In the genomic region with DNA sequence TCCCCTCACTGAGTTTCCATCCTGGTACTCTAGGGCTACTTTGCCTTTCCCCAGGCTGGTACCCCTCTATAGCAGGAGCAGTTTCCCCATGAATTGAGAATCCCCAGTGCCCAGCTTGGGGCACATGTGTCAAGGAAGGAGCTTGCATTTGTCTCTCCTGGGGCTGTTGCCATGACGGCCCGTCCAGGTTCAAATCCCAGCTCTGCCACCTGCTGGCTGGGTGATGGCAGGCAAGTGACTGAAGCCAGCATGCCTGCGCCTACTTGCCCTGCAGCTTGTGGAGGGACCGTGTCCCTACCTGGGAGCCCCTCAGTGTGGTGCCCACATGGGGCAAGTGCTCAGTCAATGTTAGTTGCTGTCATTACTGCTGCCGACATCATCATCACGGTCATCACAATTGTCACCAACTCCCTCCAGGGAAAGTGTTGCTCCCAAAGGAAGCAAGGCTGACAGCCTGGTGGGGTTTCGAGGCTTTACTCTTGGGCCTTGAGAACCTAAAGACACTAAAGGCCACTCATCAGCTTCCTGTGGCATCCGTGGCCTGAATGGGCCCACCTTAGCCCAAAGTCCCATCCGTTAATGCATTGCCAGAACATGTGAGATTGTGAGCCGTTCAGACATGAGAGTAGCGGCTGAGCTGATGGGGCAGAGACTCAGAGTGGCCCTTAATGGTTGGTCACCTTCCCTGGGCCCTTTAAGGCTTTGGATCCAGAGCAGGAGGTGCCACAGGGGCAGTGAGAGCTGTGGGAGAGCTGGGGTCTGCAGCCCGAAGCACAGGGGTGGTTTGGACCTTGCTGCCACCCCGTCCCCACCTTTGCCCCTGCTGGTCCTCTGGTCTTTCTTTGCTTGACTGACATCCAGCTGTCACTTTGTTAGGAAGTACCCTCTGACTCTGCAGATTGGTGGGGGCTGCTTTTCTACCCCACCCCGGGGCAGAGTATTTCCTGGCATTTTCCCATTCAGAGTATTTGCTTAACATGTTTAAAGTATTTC, we compare ENCODE assay signal across 8 cellular contexts.
DNase-seq lines count a peak whose midpoint lies in the region; ATAC-seq and TF ChIP-seq lines count a peak whose summit lies in the region.

No MANE protein-coding gene starts in this region.

- DNase-seq in NCI-H345 treated with DMSO at 0.1 percent for 48 hours (lab: John Stamatoyannopoulos, UW; ENCODE audit: unreplicated experiment): peak; percentile 12
- no peak for DNase-seq in NCI-H345 (lab: John Stamatoyannopoulos, UW)
- peak; percentile 12 to 55 for DNase-seq in SJSA1 (ENCODE audit: low read depth in 1 of 2, low spot score in 2 of 2)
- DNase-seq in activated naive CD8-positive, alpha-beta T cell treated with anti-CD3 and anti-CD28 coated beads, Interleukin-2, amount 10 ng/mL, durations not matched to agents 7 days and 5 days: peak; percentile 65
- no peak for DNase-seq in right atrium auricular region (ENCODE audit: low spot score)
- peak; percentile 11 to 27 for DNase-seq in stimulated activated CD4-positive, alpha-beta T cell treated with anti-CD3 and anti-CD28 coated beads, Interleukin-1b, Interleukin-23, amount 100 ng/mL, for 1 hour (ENCODE audit: low read depth in 2 of 2)

- H3K27me3 Mint-ChIP-seq in activated naive CD8-positive, alpha-beta T cell treated with anti-CD3 and anti-CD28 coated beads, Interleukin-2, amount 10 ng/mL, durations not matched to agents 7 days and 5 days: no peaks in the 10 kb centered on the region

- peak; percentile 49 for ATAC-seq in activated naive CD8-positive, alpha-beta T cell treated with anti-CD3 and anti-CD28 coated beads, Interleukin-2, amount 10 ng/mL, durations not matched to agents 7 days and 5 days (ENCODE audit: low read depth)
- ATAC-seq in HG02884 (IDR thresholded peaks at IDR 0.05; ENCODE audit: unreplicated experiment) (no peak), HG03097 (IDR thresholded peaks at IDR 0.05; ENCODE audit: low FRiP score, unreplicated experiment) (no peak)

- no peak overlapping the region for H3K27ac Mint-ChIP-seq in activated naive CD8-positive, alpha-beta T cell treated with anti-CD3 and anti-CD28 coated beads, Interleukin-2, amount 10 ng/mL, durations not matched to agents 7 days and 5 days

- no peaks in the 10 kb centered on the region for H3K36me3 ChIP-seq in SJSA1
- H3K36me3 ChIP-seq in right atrium auricular region: no peaks in the 10 kb centered on the region

- no peaks in the 10 kb centered on the region for H3K9me3 ChIP-seq in SJSA1 (replicated peaks)
- H3K9me3 ChIP-seq in right atrium auricular region: no peaks in the 10 kb centered on the region

- peaks cover 18% of the 10 kb centered on the region for H3K4me1 Mint-ChIP-seq in activated naive CD8-positive, alpha-beta T cell treated with anti-CD3 and anti-CD28 coated beads, Interleukin-2, amount 10 ng/mL, durations not matched to agents 7 days and 5 days

- no peaks in the 10 kb centered on the region for H3K27me3 ChIP-seq in SJSA1 (replicated peaks)
- no peaks in the 10 kb centered on the region for H3K27me3 ChIP-seq in right atrium auricular region

- H3K9me3 Mint-ChIP-seq in activated naive CD8-positive, alpha-beta T cell treated with anti-CD3 and anti-CD28 coated beads, Interleukin-2, amount 10 ng/mL, durations not matched to agents 7 days and 5 days: no peaks in the 10 kb centered on the region

- H3K4me3 ChIP-seq in SJSA1: no peak overlapping the region
- H3K4me3 ChIP-seq in right atrium auricular region: no peak overlapping the region

- H3K36me3 Mint-ChIP-seq in activated naive CD8-positive, alpha-beta T cell treated with anti-CD3 and anti-CD28 coated beads, Interleukin-2, amount 10 ng/mL, durations not matched to agents 7 days and 5 days: peaks cover 3% of the 10 kb centered on the region

- peak; percentile 24 to 68 for TF ChIP-seq CTCF in right atrium auricular region (IDR thresholded peaks at IDR 0.05)

- H3K4me3 Mint-ChIP-seq in activated naive CD8-positive, alpha-beta T cell treated with anti-CD3 and anti-CD28 coated beads, Interleukin-2, amount 10 ng/mL, durations not matched to agents 7 days and 5 days: no peak overlapping the region

- no peaks in the 10 kb centered on the region for H3K4me1 ChIP-seq in SJSA1 (replicated peaks)
- no peaks in the 10 kb centered on the region for H3K4me1 ChIP-seq in right atrium auricular region

- H3K27ac ChIP-seq in SJSA1 (no peak overlapping the region), right atrium auricular region (no peak overlapping the region)

- POLR2A ChIA-PET in activated naive CD8-positive, alpha-beta T cell treated with anti-CD3 and anti-CD28 coated beads, Interleukin-2, amount 10 ng/mL, durations not matched to agents 7 days and 5 days (lab: Charles Lee): interaction anchor here (0.6 kb wide), 1 partner anchor 248 kb away, joined by 6 read pairs; no protein-coding TSS in a partner anchor

Comparison
In these comparisons a context has a peak if more than half of its experiments do, and no peak if none do; other contexts are left out.
1. DNase-seq: peak in NCI-H345 treated with DMSO at 0.1 percent for 48 hours (single experiment), SJSA1 (2 of 2), activated naive CD8-positive, alpha-beta T cell treated with anti-CD3 and anti-CD28 coated beads, Interleukin-2, amount 10 ng/mL, durations not matched to agents 7 days and 5 days (single experiment) and stimulated activated CD4-positive, alpha-beta T cell treated with anti-CD3 and anti-CD28 coated beads, Interleukin-1b, Interleukin-23, amount 100 ng/mL, for 1 hour (2 of 2); none in NCI-H345 (single experiment) and right atrium auricular region (single experiment).